In the genomic region with DNA sequence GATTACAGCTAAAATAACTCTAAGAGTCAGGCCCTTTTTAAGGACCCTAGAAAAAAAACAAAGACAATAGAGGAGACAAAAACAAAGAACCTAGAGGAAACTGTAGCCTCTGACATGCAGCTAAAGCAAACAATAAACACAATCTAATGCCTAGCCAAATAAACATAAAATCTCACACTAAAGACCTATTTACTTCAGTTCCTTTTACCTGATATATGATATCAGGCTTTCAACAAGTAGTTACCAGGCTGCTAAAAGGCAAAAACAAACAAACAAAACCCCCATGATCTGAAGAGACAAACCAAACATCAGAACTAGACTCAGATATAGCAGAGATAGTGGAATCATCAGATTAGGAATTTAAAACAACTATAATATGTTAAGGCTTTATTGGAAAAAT, we compare ENCODE assay signal across 22 cellular contexts.
DNase-seq lines count a peak whose midpoint lies in the region; FAIRE-seq and TF ChIP-seq lines count a peak whose summit lies in the region.
"Had no signal": no experiment of that assay in that cellular context is flagged by ENCODE, and none has a peak within 500 bp of the region (broad histone marks: within the 10 kb centered on the region; RNA-seq: fewer than 3 reads in every experiment).

No MANE protein-coding gene starts in this region.

- no TSS peak for BruUV-seq in Calu3 (replicated peaks; lab: Mats Ljungman, UMichigan)

- peak; percentile 89 for DNase-seq in DMS53 treated with DMSO at 0.1 percent for 48 hours (lab: John Stamatoyannopoulos, UW; ENCODE audit: unreplicated experiment)
- peak; percentile 41 for DNase-seq in NCI-H1105 treated with DMSO at 0.1 percent for 48 hours (lab: John Stamatoyannopoulos, UW)
- DNase-seq in NCI-H345 treated with DMSO at 0.1 percent for 48 hours (lab: John Stamatoyannopoulos, UW; ENCODE audit: unreplicated experiment) = peak; percentile 71
- no peak for DNase-seq in stimulated activated CD4-positive, alpha-beta T cell treated with anti-CD3 and anti-CD28 coated beads, Interleukin-4, amount 100 ng/mL, for 24 hours
- no peak for DNase-seq in RWPE1 (ENCODE audit: low spot score)
- no peak for DNase-seq in T1000 (lab: John Stamatoyannopoulos, UW)
- no peak for DNase-seq in Calu3
- DNase-seq: activated B cell treated with CpG ODN at 0.5 μM for 24 hours; activated naive CD8-positive, alpha-beta T cell treated with anti-CD3 and anti-CD28 coated beads, Interleukin-2, amount 10 ng/mL, durations not matched to agents 7 days and 5 days; cerebellar nuclear complex; erythroblast; GM23248; heart right ventricle; MM.1S; NCI-H526; stomach had no signal

- H3K27me3 Mint-ChIP-seq in Calu3 (ENCODE audit: unreplicated experiment) = no peaks in the 10 kb centered on the region
- H3K27me3 Mint-ChIP-seq: activated B cell treated with CpG ODN at 0.5 μM for 24 hours; activated naive CD8-positive, alpha-beta T cell treated with anti-CD3 and anti-CD28 coated beads, Interleukin-2, amount 10 ng/mL, durations not matched to agents 7 days and 5 days had no signal

- H3K9me3 Mint-ChIP-seq in Calu3 (ENCODE audit: low read depth, unreplicated experiment) = peaks cover 2% of the 10 kb centered on the region
- H3K9me3 Mint-ChIP-seq: activated B cell treated with CpG ODN at 0.5 μM for 24 hours; activated naive CD8-positive, alpha-beta T cell treated with anti-CD3 and anti-CD28 coated beads, Interleukin-2, amount 10 ng/mL, durations not matched to agents 7 days and 5 days had no signal

- H3K36me3 Mint-ChIP-seq in Calu3 (ENCODE audit: insufficient read depth, unreplicated experiment) = no peaks in the 10 kb centered on the region

- FAIRE-seq in endometrium (lab: Jason Lieb, UNC) = peak; percentile 23
- FAIRE-seq: D721Med, G401.6, K562 had no signal

- no peaks in the 10 kb centered on the region for H3K4me1 Mint-ChIP-seq in Calu3 (ENCODE audit: low read depth, unreplicated experiment)
- H3K4me1 Mint-ChIP-seq: activated B cell treated with CpG ODN at 0.5 μM for 24 hours; activated naive CD8-positive, alpha-beta T cell treated with anti-CD3 and anti-CD28 coated beads, Interleukin-2, amount 10 ng/mL, durations not matched to agents 7 days and 5 days had no signal

- TF ChIP-seq CTCF in RWPE1 (conservative IDR thresholded peaks at IDR 0.05; ENCODE audit: low read depth) (no peak), Calu3 (IDR thresholded peaks at IDR 0.05; ENCODE audit: unreplicated experiment) (no peak)

- no peak overlapping the region for H3K27ac ChIP-seq in RWPE1
- H3K27ac ChIP-seq: BLaER1 treated with 17β-estradiol and CSF1 and Interleukin-3, amounts not matched to agents 10 nM and 100 nM; GM23248; stomach; tibial nerve had no signal

- CTCF ChIA-PET in RWPE1 (lab: Yijun Ruan, JAX) (no interaction called here), Calu3 (lab: Charles Lee) (no interaction called here)

- no peak overlapping the region for H3K4me3 Mint-ChIP-seq in Calu3 (ENCODE audit: low read depth, unreplicated experiment)
- H3K4me3 Mint-ChIP-seq: activated B cell treated with CpG ODN at 0.5 μM for 24 hours; activated naive CD8-positive, alpha-beta T cell treated with anti-CD3 and anti-CD28 coated beads, Interleukin-2, amount 10 ng/mL, durations not matched to agents 7 days and 5 days had no signal

- H3K27ac Mint-ChIP-seq in Calu3 (ENCODE audit: unreplicated experiment) = no peak overlapping the region
- H3K27ac Mint-ChIP-seq: activated B cell treated with CpG ODN at 0.5 μM for 24 hours; activated naive CD8-positive, alpha-beta T cell treated with anti-CD3 and anti-CD28 coated beads, Interleukin-2, amount 10 ng/mL, durations not matched to agents 7 days and 5 days had no signal

- intact Hi-C loops in Calu3 (cut with micrococcal nuclease; ENCODE audit: unreplicated experiment) = no loop called here

- POLR2A ChIA-PET in RWPE1 (lab: Yijun Ruan, JAX; ENCODE audit: low non-redundant PET) = no interaction called here

Comparison
In these comparisons a context has a peak if more than half of its experiments do, and no peak if none do; other contexts are left out.
1. DNase-seq: peak in DMS53 treated with DMSO at 0.1 percent for 48 hours (single experiment), NCI-H1105 treated with DMSO at 0.1 percent for 48 hours (single experiment) and NCI-H345 treated with DMSO at 0.1 percent for 48 hours (single experiment); none in stimulated activated CD4-positive, alpha-beta T cell treated with anti-CD3 and anti-CD28 coated beads, Interleukin-4, amount 100 ng/mL, for 24 hours (single experiment), RWPE1 (single experiment), T1000 (single experiment) and Calu3 (single experiment).